Comparison of ENCODE assay signal across 16 cellular contexts in the genomic region with DNA sequence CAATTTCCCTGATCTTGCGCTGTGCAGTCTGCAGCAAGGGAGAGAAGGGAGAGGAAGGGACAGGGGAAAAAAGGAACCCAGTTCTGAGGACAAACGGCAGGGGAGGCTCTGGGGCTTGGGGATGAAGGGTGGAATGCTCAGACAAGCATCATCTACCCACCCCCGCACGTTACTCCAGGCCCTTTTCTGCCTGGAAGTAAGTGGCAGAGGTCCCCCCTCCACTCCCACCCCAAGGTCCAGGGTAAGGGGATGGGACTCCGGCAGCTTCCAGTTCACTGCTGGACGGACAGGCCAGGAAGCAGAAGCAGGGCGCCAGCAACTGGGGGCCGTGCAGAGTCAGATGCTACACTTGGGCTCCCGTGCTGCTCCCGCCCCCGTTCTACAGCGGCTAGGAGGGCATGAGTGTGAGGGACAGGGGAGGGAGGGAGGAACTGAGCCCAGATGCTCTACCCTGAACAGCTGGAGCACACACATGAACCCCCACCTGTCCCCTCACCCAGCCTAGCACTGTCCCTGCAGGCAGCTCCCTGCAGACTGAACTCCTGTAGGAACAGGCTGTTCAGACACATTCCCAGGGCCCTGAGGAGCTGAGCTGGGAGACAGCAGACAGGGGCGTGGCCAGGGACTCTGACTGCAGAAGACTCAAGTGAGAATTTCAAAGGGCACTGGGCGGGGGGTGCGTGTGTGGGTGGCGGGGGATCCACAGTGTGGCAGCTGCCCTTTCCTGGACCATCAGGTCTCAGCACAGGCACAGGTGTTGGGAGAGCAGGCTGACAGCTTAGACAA. TPM values are rescaled to one million over a fixed set of nuclear protein-coding genes. Genes with fewer than 3 reads are reported as not detected.
DNase-seq lines count a peak whose midpoint lies in the region; ATAC-seq, FAIRE-seq and TF ChIP-seq lines count a peak whose summit lies in the region.
"Had no signal": no experiment of that assay in that cellular context is flagged by ENCODE, and none has a peak within 500 bp of the region (broad histone marks: within the 10 kb centered on the region; RNA-seq: fewer than 3 reads in every experiment).

No MANE protein-coding gene starts in this region.

- no peaks in the 10 kb centered on the region for H3K36me3 Mint-ChIP-seq in activated CD4-positive, alpha-beta T cell treated with anti-CD3 and anti-CD28 coated beads, Interleukin-2, amount 10 ng/mL, durations not matched to agents 7 days and 5 days (ENCODE audit: low read depth)
- H3K36me3 Mint-ChIP-seq: IgD-negative memory B cell; immature natural killer cell; natural killer cell treated with Interleukin-12 subunit alpha and Interleukin-12 subunit beta and Interleukin-15 and Interleukin-18, amount 100 ng/mL, for 72 hours had no signal

- ATAC-seq in sciatic nerve, result peak; percentile 25
- ATAC-seq: activated T-cell treated with anti-CD3 and anti-CD28 coated beads, Interleukin-2, amount 50 U/mL, for 72 hours; upper lobe of right lung had no signal

- CTCF ChIA-PET in activated CD4-positive, alpha-beta T cell treated with anti-CD3 and anti-CD28 coated beads, Interleukin-2, amount 10 ng/mL, durations not matched to agents 7 days and 5 days (lab: Charles Lee), result interaction anchor here (0.6 to 1.1 kb wide), 2 partner anchors 14 to 165 kb away, joined by 3 to 4 read pairs; no protein-coding TSS in a partner anchor

- H3K4me3 ChIP-seq in fibroblast of mammary gland (ENCODE audit: control insufficient read depth, low read depth, low read length) (no peak overlapping the region), small intestine (ENCODE audit: low read depth in 1 of 2, low read length in 2 of 2) (no peak overlapping the region)
- H3K4me3 ChIP-seq: GM12878, upper lobe of right lung had no signal

- no peak for FAIRE-seq in small intestine (lab: Jason Lieb, UNC)
- FAIRE-seq: GM12878 had no signal

- TF ChIP-seq CTCF in fibroblast of mammary gland (conservative IDR thresholded peaks at IDR 0.05; ENCODE audit: control insufficient read depth, insufficient read depth, low read depth, low read length), result no peak

- intact Hi-C loops in sciatic nerve (cut with DNase I), result no loop called here

- no peaks in the 10 kb centered on the region for H3K4me1 Mint-ChIP-seq in activated CD4-positive, alpha-beta T cell treated with anti-CD3 and anti-CD28 coated beads, Interleukin-2, amount 10 ng/mL, durations not matched to agents 7 days and 5 days
- H3K4me1 Mint-ChIP-seq: immature natural killer cell had no signal

- no peaks in the 10 kb centered on the region for H3K27me3 ChIP-seq in small intestine (ENCODE audit: control insufficient read depth in 2 of 2, insufficient read depth in 2 of 2, low read length in 2 of 2)
- H3K27me3 ChIP-seq: upper lobe of right lung had no signal

- H3K9me3 ChIP-seq in small intestine (ENCODE audit: control insufficient read depth, low read depth), result no peaks in the 10 kb centered on the region
- H3K9me3 ChIP-seq: upper lobe of right lung had no signal

- H3K4me3 Mint-ChIP-seq in activated CD4-positive, alpha-beta T cell treated with anti-CD3 and anti-CD28 coated beads, Interleukin-2, amount 10 ng/mL, durations not matched to agents 7 days and 5 days, result no peak overlapping the region
- H3K4me3 Mint-ChIP-seq: activated T-cell treated with anti-CD3 and anti-CD28 coated beads, Interleukin-2, amount 50 U/mL, for 72 hours; immature natural killer cell; natural killer cell treated with Interleukin-12 subunit alpha and Interleukin-12 subunit beta and Interleukin-15 and Interleukin-18, amount 100 ng/mL, for 72 hours had no signal

- no peak overlapping the region for H3K27ac Mint-ChIP-seq in activated CD4-positive, alpha-beta T cell treated with anti-CD3 and anti-CD28 coated beads, Interleukin-2, amount 10 ng/mL, durations not matched to agents 7 days and 5 days
- H3K27ac Mint-ChIP-seq: activated T-cell treated with anti-CD3 and anti-CD28 coated beads, Interleukin-2, amount 50 U/mL, for 72 hours; immature natural killer cell; natural killer cell treated with Interleukin-12 subunit alpha and Interleukin-12 subunit beta and Interleukin-15 and Interleukin-18, amount 100 ng/mL, for 72 hours had no signal

- no peaks in the 10 kb centered on the region for H3K4me1 ChIP-seq in small intestine (ENCODE audit: control insufficient read depth in 2 of 2, insufficient read depth in 1 of 2, low read depth in 1 of 2, low read length in 1 of 2)
- H3K4me1 ChIP-seq: upper lobe of right lung had no signal

- DNase-seq in NCI-H748 (lab: John Stamatoyannopoulos, UW; ENCODE audit: unreplicated experiment) (peak; percentile 44), NCI-H748 treated with DMSO at 0.1 percent for 48 hours (lab: John Stamatoyannopoulos, UW) (no peak), NCI-H69 (lab: John Stamatoyannopoulos, UW) (peak; percentile 89), fibroblast of mammary gland (ENCODE audit: low read depth) (peak; percentile 25), sciatic nerve (ENCODE audit: low spot score) (no peak), small intestine (no peak), GOT3 (lab: John Stamatoyannopoulos, UW) (no peak)
- no peak for DNase-seq in activated CD4-positive, alpha-beta T cell treated with anti-CD3 and anti-CD28 coated beads, Interleukin-2, amount 10 ng/mL, durations not matched to agents 7 days and 5 days
- DNase-seq: activated CD4-positive, CD25-positive, alpha-beta regulatory T cell; activated T-cell treated with anti-CD3 and anti-CD28 coated beads, Interleukin-2, amount 50 U/mL, for 72 hours; DMS53; immature natural killer cell; upper lobe of right lung had no signal

- peaks cover 0 to 5% of the 10 kb centered on the region in 2 donors for H3K36me3 ChIP-seq in small intestine (ENCODE audit: control insufficient read depth in 2 of 2, insufficient read depth in 2 of 2, low read length in 2 of 2)
- H3K36me3 ChIP-seq: upper lobe of right lung had no signal

- no peak overlapping the region for H3K27ac ChIP-seq in small intestine (ENCODE audit: low read depth in 1 of 2, low read length in 1 of 2)
- H3K27ac ChIP-seq: upper lobe of right lung had no signal

- H3K9me3 Mint-ChIP-seq in activated CD4-positive, alpha-beta T cell treated with anti-CD3 and anti-CD28 coated beads, Interleukin-2, amount 10 ng/mL, durations not matched to agents 7 days and 5 days, result no peaks in the 10 kb centered on the region
- H3K9me3 Mint-ChIP-seq: activated T-cell treated with anti-CD3 and anti-CD28 coated beads, Interleukin-2, amount 50 U/mL, for 72 hours; IgD-negative memory B cell; immature natural killer cell; natural killer cell treated with Interleukin-12 subunit alpha and Interleukin-12 subunit beta and Interleukin-15 and Interleukin-18, amount 100 ng/mL, for 72 hours had no signal

- POLR2A ChIA-PET in activated CD4-positive, alpha-beta T cell treated with anti-CD3 and anti-CD28 coated beads, Interleukin-2, amount 10 ng/mL, durations not matched to agents 7 days and 5 days (lab: Charles Lee), result no interaction called here

- WGBS in small intestine, 3 donors, result 81 to 82% (median 81%) methylated on average over 13 to 16 of the region's 16 CpGs

- peaks cover 10% of the 10 kb centered on the region for H3K27me3 Mint-ChIP-seq in activated CD4-positive, alpha-beta T cell treated with anti-CD3 and anti-CD28 coated beads, Interleukin-2, amount 10 ng/mL, durations not matched to agents 7 days and 5 days

RNA-seq across cellular contexts. Expression of gene SENP2, which starts 59.7 kb away (rescaled TPM):
- total RNA-seq in sciatic nerve, result 56.4 TPM
- 10 to 100 TPM; 10.7 to 13.3 (median 10.8) TPM for polyA plus RNA-seq in small intestine
- total RNA-seq in activated CD4-positive, alpha-beta T cell treated with anti-CD3 and anti-CD28 coated beads, Interleukin-2, amount 10 ng/mL, durations not matched to agents 7 days and 5 days, result 10 to 100 TPM; 29.7 to 31.2 TPM

Comparison
In these comparisons a context has a peak if more than half of its experiments do, and no peak if none do; other contexts are left out.
1. DNase-seq: peak in NCI-H748 (single experiment), NCI-H69 (single experiment) and fibroblast of mammary gland (single experiment); none in NCI-H748 treated with DMSO at 0.1 percent for 48 hours (single experiment), sciatic nerve (single experiment), small intestine (single experiment), activated CD4-positive, alpha-beta T cell treated with anti-CD3 and anti-CD28 coated beads, Interleukin-2, amount 10 ng/mL, durations not matched to agents 7 days and 5 days (single experiment) and GOT3 (single experiment).